In genomic region chr5:44808435-44809214, GRCh38 we compare ENCODE assay signal across 1 cellular context.
TF ChIP-seq lines count a peak whose summit lies in the region.

Gene MRPS30 (plus strand): TSS chr5:44808947. CDS start chr5:44808963, 16 bp downstream.

TF ChIP-seq in K562, 482 proteins besides CTCF, POLR2A, EP300 and RAD21 (continued from another document and continues in another):
- no peak for TF ChIP-seq ZNF3 (CRISPR knock-in tag; IDR thresholded peaks at IDR 0.05)
- peak; percentile 74 for TF ChIP-seq E2F8 (IDR thresholded peaks at IDR 0.05; ENCODE audit: low read depth, partially characterized antibody)
- TF ChIP-seq ZNF717 (CRISPR knock-in tag; IDR thresholded peaks at IDR 0.05) = no peak
- TF ChIP-seq GATAD2B (IDR thresholded peaks at IDR 0.05; ENCODE audit: borderline replicate concordance) = no peak
- peak; percentile 8 for TF ChIP-seq MXD1 (CRISPR knock-in tag; IDR thresholded peaks at IDR 0.05; ENCODE audit: borderline replicate concordance, poor library complexity, severe bottlenecking)
- TF ChIP-seq PRDM10 (IDR thresholded peaks at IDR 0.05; ENCODE audit: partially characterized antibody) = peak; percentile 27
- peak; percentile 23; the same call in 1 of the 2 replicates for TF ChIP-seq MAFF (IDR thresholded peaks at IDR 0.05; ENCODE audit: low read length)
- 0 out of 2 replicates have a peak, but pooled peaks have one; percentile 36 for TF ChIP-seq ZNF830 (CRISPR knock-in tag; IDR thresholded peaks at IDR 0.05)
- 0 out of 2 replicates have a peak, but pooled peaks have one; percentile 69 for TF ChIP-seq ZHX1 (conservative IDR thresholded peaks at IDR 0.05; ENCODE audit: low read length)
- TF ChIP-seq ZNF512 (tag; IDR thresholded peaks at IDR 0.05) = no peak
- TF ChIP-seq CBX3 (IDR thresholded peaks at IDR 0.05; ENCODE audit: borderline replicate concordance in 1 of 2, low read length in 2 of 2) = peak in 1 of 2 experiments; percentile 72; a peak in 1 of 3 replicates
- 0 out of 2 replicates have a peak, but pooled peaks have one; percentile 32 for TF ChIP-seq ETS1 (conservative IDR thresholded peaks at IDR 0.05; ENCODE audit: control insufficient read depth, low read depth, low read length)
- TF ChIP-seq CSDE1 (IDR thresholded peaks at IDR 0.05) = no peak
- peak; percentile 96 for TF ChIP-seq SIN3B (IDR thresholded peaks at IDR 0.05; ENCODE audit: low read depth)
- no peak for TF ChIP-seq PHF21A (IDR thresholded peaks at IDR 0.05; ENCODE audit: borderline replicate concordance, low read depth)
- peak; percentile 95 for TF ChIP-seq CHAMP1 (IDR thresholded peaks at IDR 0.05)
- TF ChIP-seq SIN3A (IDR thresholded peaks at IDR 0.05; ENCODE audit: borderline replicate concordance in 2 of 2, control insufficient read depth in 1 of 2, low read depth in 2 of 2, low read length in 2 of 2) = peak in 1 of 2 experiments; percentile 64; a peak in 2 of 4 replicates
- TF ChIP-seq EHMT2 (IDR thresholded peaks at IDR 0.05) = peak; percentile 84
- TF ChIP-seq ATF7 (IDR thresholded peaks at IDR 0.05) = peak; percentile 96
- no peak for TF ChIP-seq HDAC8 (tag; IDR thresholded peaks at IDR 0.05)
- TF ChIP-seq NFYB (IDR thresholded peaks at IDR 0.05; ENCODE audit: extremely low read depth, insufficient read length) = peak; percentile 79
- no peak for TF ChIP-seq DIDO1 (tag; IDR thresholded peaks at IDR 0.05; ENCODE audit: low read depth)
- peak; percentile 34; the same call in 1 of the 2 replicates for TF ChIP-seq STAT6 (CRISPR knock-in tag; IDR thresholded peaks at IDR 0.05)
- TF ChIP-seq ERF (CRISPR knock-in tag; IDR thresholded peaks at IDR 0.05) = peak; percentile 31; the same call in 1 of the 2 replicates
- peak; percentile 38; the same call in 1 of the 2 replicates for TF ChIP-seq STAG1 (CRISPR knock-in tag; IDR thresholded peaks at IDR 0.05; ENCODE audit: borderline replicate concordance)
- peak; percentile 90 for TF ChIP-seq TBP (optimal IDR thresholded peaks at IDR 0.05; ENCODE audit: low read depth, low read length)
- TF ChIP-seq CCNT2 (IDR thresholded peaks at IDR 0.05; ENCODE audit: borderline replicate concordance, extremely low read depth, insufficient read length, low read depth, low read length) = peak; percentile 28
- peak; percentile 94 for TF ChIP-seq EP400 (IDR thresholded peaks at IDR 0.05)
- TF ChIP-seq MEF2D (tag; conservative IDR thresholded peaks at IDR 0.05; ENCODE audit: low read depth) = 0 out of 2 replicates have a peak, but pooled peaks have one; percentile 22
- peak; percentile 82 for TF ChIP-seq POLR2AphosphoS5 (IDR thresholded peaks at IDR 0.05; ENCODE audit: control insufficient read depth, insufficient read depth, low read depth, low read length)
- 0 out of 2 replicates have a peak, but pooled peaks have one; percentile 65 for TF ChIP-seq RBM14 (IDR thresholded peaks at IDR 0.05; ENCODE audit: borderline replicate concordance, insufficient read depth, low read depth, low read length)
- TF ChIP-seq CTBP1 (IDR thresholded peaks at IDR 0.05; ENCODE audit: borderline replicate concordance) = peak; percentile 95
- TF ChIP-seq HNRNPLL (IDR thresholded peaks at IDR 0.05; ENCODE audit: low read depth, low read length, poor library complexity, severe bottlenecking) = peak; percentile 76
- TF ChIP-seq POLR2B (IDR thresholded peaks at IDR 0.05; ENCODE audit: low read depth, partially characterized antibody) = peak; percentile 88
- no peak for TF ChIP-seq HBP1 (CRISPR knock-in tag; IDR thresholded peaks at IDR 0.05)
- peak; percentile 92 for TF ChIP-seq CC2D1A (IDR thresholded peaks at IDR 0.05)
- no peak for TF ChIP-seq ZNF707 (CRISPR knock-in tag; conservative IDR thresholded peaks at IDR 0.05)
- no peak for TF ChIP-seq KLF1 (tag; IDR thresholded peaks at IDR 0.05)
- TF ChIP-seq ATF1 (CRISPR knock-in tag; IDR thresholded peaks at IDR 0.05) = 0 out of 2 replicates have a peak, but pooled peaks have one; percentile 23
- TF ChIP-seq ATF1 (tag; IDR thresholded peaks at IDR 0.05) = peak; percentile 96
- TF ChIP-seq RFX1 (IDR thresholded peaks at IDR 0.05) = peak; percentile 34; the same call in 1 of the 2 replicates
- TF ChIP-seq ZFX (CRISPR knock-in tag; IDR thresholded peaks at IDR 0.05) = peak; percentile 88
- TF ChIP-seq FIP1L1 (IDR thresholded peaks at IDR 0.05; ENCODE audit: low read depth, low read length, poor library complexity, severe bottlenecking) = peak; percentile 64
